ENCODE assay signal across 8 cellular contexts in genomic region chr10:97640174-97640867, GRCh38.
DNase-seq lines count a peak whose midpoint lies in the region; ATAC-seq lines count a peak whose summit lies in the region.

TSS of gene PI4K2A (plus strand) at chr10:97640671. CDS start at chr10:97640743, 72 bp downstream.

- ATAC-seq in GM19043 (IDR thresholded peaks at IDR 0.05; ENCODE audit: low read depth, unreplicated experiment) (peak; percentile 99), HG03354 (IDR thresholded peaks at IDR 0.05; ENCODE audit: poor library complexity, severe bottlenecking, unreplicated experiment) (peak; percentile 98)
- ATAC-seq in central memory CD8-positive, alpha-beta T cell (replicated peaks; ENCODE audit: extremely low read depth, poor library complexity, severe bottlenecking) = peak; percentile 99

- H3K36me3 Mint-ChIP-seq in central memory CD8-positive, alpha-beta T cell (ENCODE audit: insufficient read depth) = peaks cover 8% of the 10 kb centered on the region

- H3K9me3 Mint-ChIP-seq in central memory CD8-positive, alpha-beta T cell = no peaks in the 10 kb centered on the region

- peaks cover 23% of the 10 kb centered on the region for H3K4me1 Mint-ChIP-seq in central memory CD8-positive, alpha-beta T cell

- DNase-seq in AG20443 (ENCODE audit: low spot score) (peak; percentile 99), NCI-H446 (lab: John Stamatoyannopoulos, UW) (peak; percentile 93 to 97), iris pigment epithelial cell (ENCODE audit: low read depth) (peak; percentile 100)
- DNase-seq in activated CD4-positive, CD25-positive, alpha-beta regulatory T cell (lab: John Stamatoyannopoulos, UW) = peak; percentile 96 to 98 (median 97)
- peak; percentile 92 to 98 for DNase-seq in central memory CD8-positive, alpha-beta T cell (ENCODE audit: low spot score in 2 of 2)
- peak; percentile 99 for DNase-seq in stimulated activated CD4-positive, alpha-beta T cell treated with anti-CD3 and anti-CD28 coated beads, Interleukin-12 subunit alpha, Interleukin-12 subunit beta, amount 100 ng/mL, for 24 hours (ENCODE audit: low read depth in 2 of 2)

- H3K27me3 Mint-ChIP-seq in central memory CD8-positive, alpha-beta T cell = no peaks in the 10 kb centered on the region

- peak within 1 kb of the TSS; percentile 75 for H3K27ac Mint-ChIP-seq in central memory CD8-positive, alpha-beta T cell (ENCODE audit: low read depth)

- H3K4me3 Mint-ChIP-seq in central memory CD8-positive, alpha-beta T cell = peak within 1 kb of the TSS; percentile 74

Comparison
In these comparisons a context has a peak if more than half of its experiments do, and no peak if none do; other contexts are left out.
1. Peak in every context shown above with its lines: DNase-seq and ATAC-seq.